1 cellular context compared by ENCODE assay signal in the genomic region with DNA sequence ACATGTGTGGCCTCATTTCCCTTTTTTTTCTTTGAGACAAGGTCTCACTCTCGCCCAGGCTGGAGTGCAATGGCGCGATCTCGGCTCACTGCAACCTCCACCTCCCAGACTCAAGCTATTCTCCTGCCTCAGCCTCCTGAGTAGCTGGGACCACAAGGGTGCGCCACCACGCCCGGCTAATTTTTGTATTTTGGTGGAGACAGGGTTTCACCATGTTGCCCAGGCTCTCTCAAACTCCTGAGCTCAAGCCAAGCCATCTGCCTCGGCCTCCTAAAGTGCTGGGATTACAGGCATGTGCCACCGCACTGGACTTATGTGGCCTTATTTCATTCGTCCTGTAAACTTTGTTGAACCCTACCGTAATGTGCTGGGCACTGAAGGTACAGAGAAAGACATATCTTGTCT.
TF ChIP-seq lines count a peak whose summit lies in the region.

No MANE protein-coding gene starts in this region.

TF ChIP-seq in GM12878, 131 proteins besides CTCF, POLR2A, EP300 and RAD21 (continued from another document):
- TF ChIP-seq, protein P1, sequence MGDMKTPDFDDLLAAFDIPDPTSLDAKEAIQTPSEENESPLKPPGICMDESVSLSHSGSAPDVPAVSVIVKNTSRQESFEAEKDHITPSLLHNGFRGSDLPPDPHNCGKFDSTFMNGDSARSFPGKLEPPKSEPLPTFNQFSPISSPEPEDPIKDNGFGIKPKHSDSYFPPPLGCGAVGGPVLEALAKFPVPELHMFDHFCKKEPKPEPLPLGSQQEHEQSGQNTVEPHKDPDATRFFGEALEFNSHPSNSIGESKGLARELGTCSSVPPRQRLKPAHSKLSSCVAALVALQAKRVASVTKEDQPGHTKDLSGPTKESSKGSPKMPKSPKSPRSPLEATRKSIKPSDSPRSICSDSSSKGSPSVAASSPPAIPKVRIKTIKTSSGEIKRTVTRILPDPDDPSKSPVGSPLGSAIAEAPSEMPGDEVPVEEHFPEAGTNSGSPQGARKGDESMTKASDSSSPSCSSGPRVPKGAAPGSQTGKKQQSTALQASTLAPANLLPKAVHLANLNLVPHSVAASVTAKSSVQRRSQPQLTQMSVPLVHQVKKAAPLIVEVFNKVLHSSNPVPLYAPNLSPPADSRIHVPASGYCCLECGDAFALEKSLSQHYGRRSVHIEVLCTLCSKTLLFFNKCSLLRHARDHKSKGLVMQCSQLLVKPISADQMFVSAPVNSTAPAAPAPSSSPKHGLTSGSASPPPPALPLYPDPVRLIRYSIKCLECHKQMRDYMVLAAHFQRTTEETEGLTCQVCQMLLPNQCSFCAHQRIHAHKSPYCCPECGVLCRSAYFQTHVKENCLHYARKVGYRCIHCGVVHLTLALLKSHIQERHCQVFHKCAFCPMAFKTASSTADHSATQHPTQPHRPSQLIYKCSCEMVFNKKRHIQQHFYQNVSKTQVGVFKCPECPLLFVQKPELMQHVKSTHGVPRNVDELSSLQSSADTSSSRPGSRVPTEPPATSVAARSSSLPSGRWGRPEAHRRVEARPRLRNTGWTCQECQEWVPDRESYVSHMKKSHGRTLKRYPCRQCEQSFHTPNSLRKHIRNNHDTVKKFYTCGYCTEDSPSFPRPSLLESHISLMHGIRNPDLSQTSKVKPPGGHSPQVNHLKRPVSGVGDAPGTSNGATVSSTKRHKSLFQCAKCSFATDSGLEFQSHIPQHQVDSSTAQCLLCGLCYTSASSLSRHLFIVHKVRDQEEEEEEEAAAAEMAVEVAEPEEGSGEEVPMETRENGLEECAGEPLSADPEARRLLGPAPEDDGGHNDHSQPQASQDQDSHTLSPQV (IDR thresholded peaks at IDR 0.05): no peak
- TF ChIP-seq SMARCA5 (IDR thresholded peaks at IDR 0.05): peak; percentile 91; the same call in 1 of the 2 replicates
- TF ChIP-seq MTA2 (IDR thresholded peaks at IDR 0.05; ENCODE audit: low read depth): peak; percentile 10; the same call in 1 of the 2 replicates
- TF ChIP-seq SIX5 (IDR thresholded peaks at IDR 0.05; ENCODE audit: low read depth, low read length, severe bottlenecking): no peak
- no peak for TF ChIP-seq TAF1 (IDR thresholded peaks at IDR 0.05; ENCODE audit: borderline replicate concordance, low read depth, low read length)
- TF ChIP-seq NFYA (IDR thresholded peaks at IDR 0.05; ENCODE audit: borderline replicate concordance, low read depth, low read length): no peak
- no peak for TF ChIP-seq SRF (IDR thresholded peaks at IDR 0.05; ENCODE audit: low read depth in 2 of 2, low read length in 2 of 2)
- TF ChIP-seq RELA (IDR thresholded peaks at IDR 0.05; ENCODE audit: borderline replicate concordance, partially characterized antibody): no peak
- no peak; the same call in 1 of the 2 replicates for TF ChIP-seq EED (IDR thresholded peaks at IDR 0.05; ENCODE audit: low read depth)
- TF ChIP-seq, protein P2, sequence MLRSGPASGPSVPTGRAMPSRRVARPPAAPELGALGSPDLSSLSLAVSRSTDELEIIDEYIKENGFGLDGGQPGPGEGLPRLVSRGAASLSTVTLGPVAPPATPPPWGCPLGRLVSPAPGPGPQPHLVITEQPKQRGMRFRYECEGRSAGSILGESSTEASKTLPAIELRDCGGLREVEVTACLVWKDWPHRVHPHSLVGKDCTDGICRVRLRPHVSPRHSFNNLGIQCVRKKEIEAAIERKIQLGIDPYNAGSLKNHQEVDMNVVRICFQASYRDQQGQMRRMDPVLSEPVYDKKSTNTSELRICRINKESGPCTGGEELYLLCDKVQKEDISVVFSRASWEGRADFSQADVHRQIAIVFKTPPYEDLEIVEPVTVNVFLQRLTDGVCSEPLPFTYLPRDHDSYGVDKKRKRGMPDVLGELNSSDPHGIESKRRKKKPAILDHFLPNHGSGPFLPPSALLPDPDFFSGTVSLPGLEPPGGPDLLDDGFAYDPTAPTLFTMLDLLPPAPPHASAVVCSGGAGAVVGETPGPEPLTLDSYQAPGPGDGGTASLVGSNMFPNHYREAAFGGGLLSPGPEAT (IDR thresholded peaks at IDR 0.05; ENCODE audit: low read depth): no peak
- TF ChIP-seq CHD4 (IDR thresholded peaks at IDR 0.05): no peak
- no peak for TF ChIP-seq MEF2B (IDR thresholded peaks at IDR 0.05; ENCODE audit: partially characterized antibody, poor library complexity, severe bottlenecking)
- 0 out of 2 replicates have a peak, but pooled peaks have one; percentile 7 for TF ChIP-seq RUNX3 (IDR thresholded peaks at IDR 0.05; ENCODE audit: low read length)
- TF ChIP-seq EZH2 (IDR thresholded peaks at IDR 0.05; ENCODE audit: borderline replicate concordance, control insufficient read depth, low read depth, low read length): no peak
- TF ChIP-seq HDAC6 (IDR thresholded peaks at IDR 0.05; ENCODE audit: unreplicated experiment): no peak
- no peak for TF ChIP-seq KAT2A (conservative IDR thresholded peaks at IDR 0.05; ENCODE audit: control insufficient read depth, low read depth, low read length)
- TF ChIP-seq SPI1 (IDR thresholded peaks at IDR 0.05; ENCODE audit: borderline replicate concordance, insufficient read depth, low read depth, low read length): no peak
- TF ChIP-seq ZNF274 (IDR thresholded peaks at IDR 0.05; ENCODE audit: insufficient read depth, insufficient read length): no peak
- TF ChIP-seq CREM (IDR thresholded peaks at IDR 0.05; ENCODE audit: low read depth): no peak
- no peak for TF ChIP-seq MYB (IDR thresholded peaks at IDR 0.05; ENCODE audit: borderline replicate concordance, low read depth, low read length)
- no peak for TF ChIP-seq ZNF207 (IDR thresholded peaks at IDR 0.05; ENCODE audit: borderline replicate concordance)
- no peak for TF ChIP-seq RAD51 (IDR thresholded peaks at IDR 0.05)
- TF ChIP-seq LARP7 (IDR thresholded peaks at IDR 0.05): no peak
- TF ChIP-seq FOS (IDR thresholded peaks at IDR 0.05; ENCODE audit: borderline replicate concordance, extremely low read depth, insufficient read length): no peak
- TF ChIP-seq RFX5 (IDR thresholded peaks at IDR 0.05; ENCODE audit: low read depth, low read length): no peak
- no peak for TF ChIP-seq SREBF1 (IDR thresholded peaks at IDR 0.05; ENCODE audit: low read length)
- 0 out of 2 replicates have a peak, but pooled peaks have one; percentile 28 for TF ChIP-seq CBX5 (IDR thresholded peaks at IDR 0.05; ENCODE audit: low read depth)
- no peak for TF ChIP-seq BRCA1 (IDR thresholded peaks at IDR 0.05; ENCODE audit: low read depth, low read length)
- TF ChIP-seq BACH1 (IDR thresholded peaks at IDR 0.05; ENCODE audit: borderline replicate concordance): no peak
- TF ChIP-seq, protein P3, sequence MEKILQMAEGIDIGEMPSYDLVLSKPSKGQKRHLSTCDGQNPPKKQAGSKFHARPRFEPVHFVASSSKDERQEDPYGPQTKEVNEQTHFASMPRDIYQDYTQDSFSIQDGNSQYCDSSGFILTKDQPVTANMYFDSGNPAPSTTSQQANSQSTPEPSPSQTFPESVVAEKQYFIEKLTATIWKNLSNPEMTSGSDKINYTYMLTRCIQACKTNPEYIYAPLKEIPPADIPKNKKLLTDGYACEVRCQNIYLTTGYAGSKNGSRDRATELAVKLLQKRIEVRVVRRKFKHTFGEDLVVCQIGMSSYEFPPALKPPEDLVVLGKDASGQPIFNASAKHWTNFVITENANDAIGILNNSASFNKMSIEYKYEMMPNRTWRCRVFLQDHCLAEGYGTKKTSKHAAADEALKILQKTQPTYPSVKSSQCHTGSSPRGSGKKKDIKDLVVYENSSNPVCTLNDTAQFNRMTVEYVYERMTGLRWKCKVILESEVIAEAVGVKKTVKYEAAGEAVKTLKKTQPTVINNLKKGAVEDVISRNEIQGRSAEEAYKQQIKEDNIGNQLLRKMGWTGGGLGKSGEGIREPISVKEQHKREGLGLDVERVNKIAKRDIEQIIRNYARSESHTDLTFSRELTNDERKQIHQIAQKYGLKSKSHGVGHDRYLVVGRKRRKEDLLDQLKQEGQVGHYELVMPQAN (conservative IDR thresholded peaks at IDR 0.05): no peak
- TF ChIP-seq IRF4 (IDR thresholded peaks at IDR 0.05; ENCODE audit: low read depth, low read length): 0 out of 2 replicates have a peak, but pooled peaks have one; percentile 23
- TF ChIP-seq TCF3 (IDR thresholded peaks at IDR 0.05; ENCODE audit: borderline replicate concordance, insufficient read depth, low read depth, low read length): no peak
- no peak for TF ChIP-seq ZNF384 (IDR thresholded peaks at IDR 0.05; ENCODE audit: borderline replicate concordance, low read depth, low read length)
TF ChIP-seq in GM12878: peak in this region for 7.
